Comparison of ENCODE assay signal across 12 cellular contexts in genomic region chr21:26127918-26128317, GRCh38. TPM values are rescaled to one million over a fixed set of nuclear protein-coding genes. Genes with fewer than 3 reads are reported as not detected.
A peak's percentile ranks its signal among the peaks of the same experiment; 100 is the strongest.
DNase-seq lines count a peak whose midpoint lies in the region; ATAC-seq and TF ChIP-seq lines count a peak whose summit lies in the region.
"Had no signal": no experiment of that assay in that cellular context is flagged by ENCODE, and none has a peak within 500 bp of the region (broad histone marks: within the 10 kb centered on the region; RNA-seq: fewer than 3 reads in every experiment).

No MANE protein-coding gene starts in this region.

- no peaks in the 10 kb centered on the region for H3K9me3 ChIP-seq in prostate gland
- H3K9me3 ChIP-seq: vagina had no signal

- H3K36me3 ChIP-seq in prostate gland: no peaks in the 10 kb centered on the region
- H3K36me3 ChIP-seq: vagina had no signal

- H3K4me1 ChIP-seq in prostate gland (replicated peaks): peaks cover 11% of the 10 kb centered on the region
- H3K4me1 ChIP-seq: parathyroid adenoma had no signal

- H3K27me3 ChIP-seq in prostate gland (replicated peaks; ENCODE audit: insufficient read depth): no peaks in the 10 kb centered on the region
- H3K27me3 ChIP-seq: vagina had no signal

- no peak overlapping the region for H3K4me3 ChIP-seq in cardiac fibroblast (replicated peaks in 1 of 2; ENCODE audit: low read depth in 2 of 2, low read length in 2 of 2)
- peak overlapping the region in 1 of 2 donors; percentile 5 for H3K4me3 ChIP-seq in prostate gland
- H3K4me3 ChIP-seq: vagina had no signal

- 21% methylated on average over 6 of the region's 6 CpGs for WGBS in prostate gland

- ATAC-seq in left cardiac atrium (peak; percentile 62 to 64), GM21737 (IDR thresholded peaks at IDR 0.05; ENCODE audit: unreplicated experiment) (no peak)

- DNase-seq in GM03348 (ENCODE audit: low spot score) (peak; percentile 40), cardiac fibroblast (ENCODE audit: low read depth in 2 of 2) (peak; percentile 37 to 62), left cardiac atrium (peak; percentile 39), prostate gland (ENCODE audit: low spot score) (peak; percentile 53), SHP77 treated with DMSO at 0.1 percent for 48 hours (lab: John Stamatoyannopoulos, UW) (no peak), GM20000 (ENCODE audit: low spot score) (no peak), NCI-H187 (lab: John Stamatoyannopoulos, UW) (no peak)
- DNase-seq: CD4-positive, CD25-positive, alpha-beta regulatory T cell; NCI-H1048 had no signal

- peak overlapping the region; percentile 22 to 42 for H3K27ac ChIP-seq in prostate gland
- H3K27ac ChIP-seq: parathyroid adenoma, vagina had no signal

- intact Hi-C loops in left cardiac atrium (cut with DNase I) (no loop called here), prostate gland (cut with DNase I) (loop anchor here (10.0 kb wide), 1 partner anchor 63 kb away; no protein-coding TSS in a partner anchor)

- no peak for TF ChIP-seq CTCF in cardiac fibroblast (IDR thresholded peaks at IDR 0.05; ENCODE audit: low read depth, low read length)
- TF ChIP-seq CTCF in prostate gland (IDR thresholded peaks at IDR 0.05): no peak
- no peak for TF ChIP-seq CTCF in GM20000 (IDR thresholded peaks at IDR 0.05; ENCODE audit: extremely low read depth, missing control alignments)

- no peak for TF ChIP-seq POLR2A in prostate gland (IDR thresholded peaks at IDR 0.05)

RNA-seq across cellular contexts. Expression of gene APP, which starts 42.7 kb away (rescaled TPM):
- total RNA-seq in left cardiac atrium (100 to 1,000 TPM; 385 to 445 TPM), prostate gland (100 to 1,000 TPM; 267 to 564 TPM)

Comparison
In these comparisons a context has a peak if more than half of its experiments do, and no peak if none do; other contexts are left out.
1. DNase-seq: peak in GM03348 (single experiment), cardiac fibroblast (2 of 2), left cardiac atrium (single experiment) and prostate gland (single experiment); none in SHP77 treated with DMSO at 0.1 percent for 48 hours (single experiment), GM20000 (single experiment) and NCI-H187 (0 of 2).